Comparison of ENCODE assay signal across 17 cellular contexts in genomic region chr7:80596933-80597517, GRCh38. TPM values are rescaled to one million over a fixed set of nuclear protein-coding genes. Genes with fewer than 3 reads are reported as not detected.
"Had no signal": no experiment of that assay in that cellular context is flagged by ENCODE, and none has a peak within 500 bp of the region (broad histone marks: within the 10 kb centered on the region; RNA-seq: fewer than 3 reads in every experiment).

No MANE protein-coding gene starts in this region.

- H3K36me3 ChIP-seq: prostate gland, sigmoid colon, tibial artery, vagina had no signal

- H3K4me1 ChIP-seq: prostate gland, tibial artery had no signal

- H3K4me3 ChIP-seq: body of pancreas, prostate gland, sigmoid colon, tibial artery, vagina had no signal

- DNase-seq: activated CD4-positive, alpha-beta memory T cell treated with anti-CD3 and anti-CD28 coated beads, Interleukin-2, amount 10 ng/mL, durations not matched to agents 7 days and 5 days; activated CD4-positive, alpha-beta T cell treated with anti-CD3 and anti-CD28 coated beads for 36 hours; activated gamma-delta T cell; activated T-cell treated with anti-CD3 and anti-CD28 coated beads, Interleukin-2, amount 50 U/mL, for 48 hours; amniotic stem cell; body of pancreas; cortex of kidney; effector CD8-positive, alpha-beta T cell; hypothalamus; kidney; sigmoid colon; T-helper 17 cell; tibial artery had no signal

- H3K9me3 ChIP-seq: body of pancreas, prostate gland, sigmoid colon, tibial artery, vagina had no signal

- H3K27ac ChIP-seq: body of pancreas, epithelial cell of prostate, prostate gland, sigmoid colon, tibial artery, vagina had no signal

- H3K27me3 ChIP-seq: body of pancreas, sigmoid colon, tibial artery, vagina had no signal

RNA-seq across cellular contexts. Expression of gene CD36, which starts 41.4 kb away (rescaled TPM):
- total RNA-seq: activated CD4-positive, alpha-beta memory T cell treated with anti-CD3 and anti-CD28 coated beads, Interleukin-2, amount 10 ng/mL, durations not matched to agents 7 days and 5 days; activated CD4-positive, alpha-beta T cell treated with anti-CD3 and anti-CD28 coated beads for 36 hours; activated naive CD4-positive, alpha-beta T cell treated with anti-CD3 and anti-CD28 coated beads, Interleukin-2, amount 50 U/mL, for 72 hours had no signal
